ENCODE assay signal across 30 cellular contexts in genomic region chr12:76075448-76075847, GRCh38.
"Had no signal": no experiment of that assay in that cellular context is flagged by ENCODE, and none has a peak within 500 bp of the region (broad histone marks: within the 10 kb centered on the region; RNA-seq: fewer than 3 reads in every experiment).

No MANE protein-coding gene starts in this region.

- H3K4me3 Mint-ChIP-seq: stimulated activated naive B cell treated with anti-CD40 and anti-IgM and Interleukin-4, amounts not matched to agents 10 μg/mL and 1 μg/mL and 100 μg/mL, for 72 hours; T-helper 1 cell treated with Interleukin-12 subunit alpha and Interleukin-12 subunit beta and Interleukin-4 antibody, amounts not matched to agents 30 μg/mL and 1 μg/mL, for 36 hours had no signal

- H3K36me3 ChIP-seq: colonic mucosa, pancreas had no signal

- ATAC-seq: activated CD4-positive, CD25-positive, alpha-beta regulatory T cell treated with anti-CD3 and anti-CD28 coated beads, Interleukin-2, amount 50 U/mL, for 24 hours; gastrocnemius medialis; left ventricle myocardium superior; pancreas; stimulated activated naive B cell treated with anti-CD40 and anti-IgM and Interleukin-4, amounts not matched to agents 10 μg/mL and 1 μg/mL and 100 μg/mL, for 72 hours had no signal

- H3K4me3 ChIP-seq: colonic mucosa, dorsolateral prefrontal cortex, gastrocnemius medialis, pancreas, psoas muscle, sigmoid colon, tibial nerve had no signal

- H3K9me3 Mint-ChIP-seq: activated naive CD4-positive, alpha-beta T cell treated with anti-CD3 and anti-CD28 coated beads, Interleukin-2, amount 50 U/mL, for 24 hours had no signal

- FAIRE-seq: pancreas, small intestine, TTC549 had no signal

- H3K4me1 ChIP-seq: colonic mucosa, pancreas had no signal

- H3K27me3 ChIP-seq: colonic mucosa, dorsolateral prefrontal cortex, gastrocnemius medialis, pancreas, sigmoid colon, tibial nerve had no signal

- H3K27ac Mint-ChIP-seq: activated T-helper 2 cell treated with anti-CD3 and anti-CD28 coated beads, Interferon-gamma antibody, Interleukin-2, Interleukin-4, amounts not matched to agents 10 μg/mL and 5 μg/mL and 100 μg/mL, durations not matched to agents 14 hours and 24 hours and 36 hours; stimulated activated naive B cell treated with anti-CD40 and anti-IgM and Interleukin-4, amounts not matched to agents 10 μg/mL and 1 μg/mL and 100 μg/mL, for 72 hours; T-helper 1 cell treated with Interleukin-12 subunit alpha and Interleukin-12 subunit beta and Interleukin-4 antibody, amounts not matched to agents 30 μg/mL and 1 μg/mL, for 36 hours had no signal

- H3K9me3 ChIP-seq: colonic mucosa, pancreas had no signal

- DNase-seq: activated CD4-positive, alpha-beta T cell treated with anti-CD3 and anti-CD28 coated beads for 48 hours; activated CD4-positive, alpha-beta T cell treated with anti-CD3 and anti-CD28 coated beads, Interleukin-2, amount 50 U/mL, for 48 hours; activated CD8-positive, alpha-beta memory T cell treated with anti-CD3 and anti-CD28 coated beads for 24 hours; anterior cingulate cortex; cerebellar nuclear complex; colonic mucosa; dorsolateral prefrontal cortex; effector memory CD4-positive, alpha-beta T cell; gastrocnemius medialis; glutamatergic neuron; islet precursor cell; left ventricle myocardium superior; midbrain; naive thymus-derived CD4-positive, alpha-beta T cell; pancreas; psoas muscle; sigmoid colon; small intestine; stimulated activated CD4-positive, alpha-beta T cell treated with anti-CD3 and anti-CD28 coated beads, Interleukin-1b, Interleukin-23, amount 100 ng/mL, for 48 hours; stimulated activated CD4-positive, alpha-beta T cell treated with anti-CD3 and anti-CD28 coated beads, Interleukin-4, amount 100 ng/mL, for 4 hours; stimulated activated CD8-positive, alpha-beta memory T cell treated with anti-CD3 and anti-CD28 coated beads, Interleukin-4, amount 100 ng/mL, for 48 hours; stimulated activated naive B cell treated with anti-CD40 and anti-IgM and Interleukin-4, amounts not matched to agents 10 μg/mL and 1 μg/mL and 100 μg/mL, for 72 hours; T-helper 9 cell had no signal

- H3K27me3 Mint-ChIP-seq: activated naive CD4-positive, alpha-beta T cell treated with anti-CD3 and anti-CD28 coated beads, Interleukin-2, amount 50 U/mL, for 24 hours; naive thymus-derived CD4-positive, alpha-beta T cell; stimulated activated naive B cell treated with anti-CD40 and anti-IgM and Interleukin-4, amounts not matched to agents 10 μg/mL and 1 μg/mL and 100 μg/mL, for 72 hours had no signal

- H3K27ac ChIP-seq: colonic mucosa, dorsolateral prefrontal cortex, pancreas, psoas muscle, sigmoid colon, tibial nerve, VCaP had no signal
